ENCODE assay signal across 1 cellular context in the genomic region with DNA sequence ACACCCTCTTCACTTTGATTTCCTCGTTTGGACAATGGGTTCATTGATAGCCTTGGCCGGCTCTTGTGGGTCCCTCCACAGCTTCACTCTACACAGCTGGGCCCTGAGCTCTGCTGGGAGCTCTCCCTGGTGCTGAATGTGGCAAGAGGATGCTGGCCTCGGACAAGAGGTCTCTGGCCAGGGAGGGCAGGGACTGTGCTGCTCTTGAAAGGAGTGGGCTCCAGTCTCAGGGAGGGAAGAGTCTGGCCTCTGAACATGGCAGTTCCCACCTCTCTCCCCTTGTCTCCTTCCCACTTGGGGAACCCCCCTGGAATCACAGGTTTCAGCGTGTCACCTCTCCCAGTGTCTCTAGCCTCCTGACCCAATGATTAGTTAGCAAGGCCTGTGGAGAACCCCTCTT.
TF ChIP-seq lines count a peak whose summit lies in the region.

No MANE protein-coding gene starts in this region.

TF ChIP-seq in HepG2, 621 proteins besides CTCF, POLR2A, EP300 and RAD21 (continued from another document and continues in another):
- TF ChIP-seq, protein P1, sequence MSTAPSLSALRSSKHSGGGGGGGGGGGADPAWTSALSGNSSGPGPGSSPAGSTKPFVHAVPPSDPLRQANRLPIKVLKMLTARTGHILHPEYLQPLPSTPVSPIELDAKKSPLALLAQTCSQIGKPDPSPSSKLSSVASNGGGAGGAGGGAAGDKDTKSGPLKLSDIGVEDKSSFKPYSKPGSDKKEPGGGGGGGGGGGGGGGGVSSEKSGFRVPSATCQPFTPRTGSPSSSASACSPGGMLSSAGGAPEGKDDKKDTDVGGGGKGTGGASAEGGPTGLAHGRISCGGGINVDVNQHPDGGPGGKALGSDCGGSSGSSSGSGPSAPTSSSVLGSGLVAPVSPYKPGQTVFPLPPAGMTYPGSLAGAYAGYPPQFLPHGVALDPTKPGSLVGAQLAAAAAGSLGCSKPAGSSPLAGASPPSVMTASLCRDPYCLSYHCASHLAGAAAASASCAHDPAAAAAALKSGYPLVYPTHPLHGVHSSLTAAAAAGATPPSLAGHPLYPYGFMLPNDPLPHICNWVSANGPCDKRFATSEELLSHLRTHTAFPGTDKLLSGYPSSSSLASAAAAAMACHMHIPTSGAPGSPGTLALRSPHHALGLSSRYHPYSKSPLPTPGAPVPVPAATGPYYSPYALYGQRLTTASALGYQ (CRISPR knock-in tag; IDR thresholded peaks at IDR 0.05) = no peak
- no peak for TF ChIP-seq ZSCAN29 (CRISPR knock-in tag; conservative IDR thresholded peaks at IDR 0.05)
- TF ChIP-seq FOXA3 (CRISPR knock-in tag; IDR thresholded peaks at IDR 0.05) = peak; percentile 58
- no peak for TF ChIP-seq ZNF569 (CRISPR knock-in tag; IDR thresholded peaks at IDR 0.05; ENCODE audit: borderline replicate concordance)
- TF ChIP-seq ZNF614 (CRISPR knock-in tag; IDR thresholded peaks at IDR 0.05; ENCODE audit: borderline replicate concordance) = peak; percentile 83; the same call in 1 of the 2 replicates
- TF ChIP-seq ETV6 (CRISPR knock-in tag; conservative IDR thresholded peaks at IDR 0.05) = peak; percentile 96
- TF ChIP-seq, protein P2, sequence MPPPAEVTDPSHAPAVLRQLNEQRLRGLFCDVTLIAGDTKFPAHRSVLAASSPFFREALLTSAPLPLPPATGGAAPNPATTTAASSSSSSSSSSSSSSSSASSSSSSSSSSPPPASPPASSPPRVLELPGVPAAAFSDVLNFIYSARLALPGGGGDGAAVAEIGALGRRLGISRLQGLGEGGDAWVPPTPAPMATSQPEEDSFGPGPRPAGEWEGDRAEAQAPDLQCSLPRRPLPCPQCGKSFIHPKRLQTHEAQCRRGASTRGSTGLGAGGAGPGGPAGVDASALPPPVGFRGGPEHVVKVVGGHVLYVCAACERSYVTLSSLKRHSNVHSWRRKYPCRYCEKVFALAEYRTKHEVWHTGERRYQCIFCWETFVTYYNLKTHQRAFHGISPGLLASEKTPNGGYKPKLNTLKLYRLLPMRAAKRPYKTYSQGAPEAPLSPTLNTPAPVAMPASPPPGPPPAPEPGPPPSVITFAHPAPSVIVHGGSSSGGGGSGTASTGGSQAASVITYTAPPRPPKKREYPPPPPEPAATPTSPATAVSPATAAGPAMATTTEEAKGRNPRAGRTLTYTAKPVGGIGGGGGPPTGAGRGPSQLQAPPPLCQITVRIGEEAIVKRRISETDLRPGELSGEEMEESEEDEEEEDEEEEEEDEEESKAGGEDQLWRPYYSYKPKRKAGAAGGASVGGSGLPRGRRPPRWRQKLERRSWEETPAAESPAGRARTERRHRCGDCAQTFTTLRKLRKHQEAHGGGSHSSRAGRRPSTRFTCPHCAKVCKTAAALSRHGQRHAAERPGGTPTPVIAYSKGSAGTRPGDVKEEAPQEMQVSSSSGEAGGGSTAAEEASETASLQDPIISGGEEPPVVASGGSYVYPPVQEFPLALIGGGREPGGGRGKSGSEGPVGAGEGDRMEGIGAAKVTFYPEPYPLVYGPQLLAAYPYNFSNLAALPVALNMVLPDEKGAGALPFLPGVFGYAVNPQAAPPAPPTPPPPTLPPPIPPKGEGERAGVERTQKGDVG (CRISPR knock-in tag; IDR thresholded peaks at IDR 0.05; ENCODE audit: borderline replicate concordance) = no peak
- peak; percentile 99 for TF ChIP-seq TSC22D2 (CRISPR knock-in tag; IDR thresholded peaks at IDR 0.05; ENCODE audit: borderline replicate concordance)
- TF ChIP-seq EHMT2 (IDR thresholded peaks at IDR 0.05; ENCODE audit: borderline replicate concordance, low read depth, low read length) = peak; percentile 99
- TF ChIP-seq ZNF713 (CRISPR knock-in tag; IDR thresholded peaks at IDR 0.05) = no peak
- TF ChIP-seq TCF12 (IDR thresholded peaks at IDR 0.05) = no peak
- no peak for TF ChIP-seq TCF12 (CRISPR knock-in tag; IDR thresholded peaks at IDR 0.05)
- peak; percentile 89; the same call in 1 of the 2 replicates for TF ChIP-seq ZNF75D (CRISPR knock-in tag; IDR thresholded peaks at IDR 0.05; ENCODE audit: borderline replicate concordance)
- TF ChIP-seq SMYD3 (CRISPR knock-in tag; IDR thresholded peaks at IDR 0.05) = peak; percentile 62; the same call in 1 of the 2 replicates
- peak; percentile 76 for TF ChIP-seq RXRB (CRISPR knock-in tag; IDR thresholded peaks at IDR 0.05; ENCODE audit: borderline replicate concordance)
- TF ChIP-seq, protein P3, sequence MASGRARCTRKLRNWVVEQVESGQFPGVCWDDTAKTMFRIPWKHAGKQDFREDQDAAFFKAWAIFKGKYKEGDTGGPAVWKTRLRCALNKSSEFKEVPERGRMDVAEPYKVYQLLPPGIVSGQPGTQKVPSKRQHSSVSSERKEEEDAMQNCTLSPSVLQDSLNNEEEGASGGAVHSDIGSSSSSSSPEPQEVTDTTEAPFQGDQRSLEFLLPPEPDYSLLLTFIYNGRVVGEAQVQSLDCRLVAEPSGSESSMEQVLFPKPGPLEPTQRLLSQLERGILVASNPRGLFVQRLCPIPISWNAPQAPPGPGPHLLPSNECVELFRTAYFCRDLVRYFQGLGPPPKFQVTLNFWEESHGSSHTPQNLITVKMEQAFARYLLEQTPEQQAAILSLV (CRISPR knock-in tag; IDR thresholded peaks at IDR 0.05; ENCODE audit: borderline replicate concordance) = peak; percentile 54; the same call in 1 of the 2 replicates
- no peak for TF ChIP-seq SUZ12 (IDR thresholded peaks at IDR 0.05; ENCODE audit: low read depth, low read length)
- TF ChIP-seq CBFB (CRISPR knock-in tag; IDR thresholded peaks at IDR 0.05) = peak; percentile 49; the same call in 1 of the 2 replicates
- TF ChIP-seq MBNL3 (CRISPR knock-in tag; conservative IDR thresholded peaks at IDR 0.05) = no peak
- no peak for TF ChIP-seq ZNF746 (CRISPR knock-in tag; IDR thresholded peaks at IDR 0.05)
- TF ChIP-seq HOXD1 (CRISPR knock-in tag; IDR thresholded peaks at IDR 0.05) = 0 out of 2 replicates have a peak, but pooled peaks have one; percentile 35
- TF ChIP-seq ZFP41 (CRISPR knock-in tag; IDR thresholded peaks at IDR 0.05; ENCODE audit: borderline replicate concordance) = no peak
- TF ChIP-seq ZNF33A (CRISPR knock-in tag; IDR thresholded peaks at IDR 0.05; ENCODE audit: borderline replicate concordance) = no peak
- TF ChIP-seq ZNF205 (CRISPR knock-in tag; IDR thresholded peaks at IDR 0.05) = peak; percentile 93
- peak; percentile 91; the same call in 1 of the 2 replicates for TF ChIP-seq ZNF232 (CRISPR knock-in tag; IDR thresholded peaks at IDR 0.05; ENCODE audit: borderline replicate concordance)
- no peak for TF ChIP-seq TRIM24 (CRISPR knock-in tag; IDR thresholded peaks at IDR 0.05)
- no peak for TF ChIP-seq EED (CRISPR knock-in tag; IDR thresholded peaks at IDR 0.05)
- TF ChIP-seq ZNF17 (CRISPR knock-in tag; IDR thresholded peaks at IDR 0.05) = 0 out of 2 replicates have a peak, but pooled peaks have one; percentile 59
- TF ChIP-seq NFRKB (IDR thresholded peaks at IDR 0.05) = no peak
- peak; percentile 91 for TF ChIP-seq ZNF792 (CRISPR knock-in tag; IDR thresholded peaks at IDR 0.05)
- TF ChIP-seq NAIF1 (CRISPR knock-in tag; IDR thresholded peaks at IDR 0.05; ENCODE audit: borderline replicate concordance) = peak; percentile 65; the same call in 1 of the 2 replicates
- TF ChIP-seq IKZF4 (CRISPR knock-in tag; IDR thresholded peaks at IDR 0.05; ENCODE audit: borderline replicate concordance, low read depth, not compliant biosample characterization) = peak; percentile 85
- peak; percentile 38; the same call in 1 of the 2 replicates for TF ChIP-seq NCOR1 (IDR thresholded peaks at IDR 0.05; ENCODE audit: borderline replicate concordance, low read length)
- no peak for TF ChIP-seq ATF1 (CRISPR knock-in tag; IDR thresholded peaks at IDR 0.05)
- TF ChIP-seq ZNF777 (CRISPR knock-in tag; IDR thresholded peaks at IDR 0.05) = 0 out of 2 replicates have a peak, but pooled peaks have one; percentile 45
- peak; percentile 72; the same call in 1 of the 2 replicates for TF ChIP-seq ZNF709 (CRISPR knock-in tag; IDR thresholded peaks at IDR 0.05)
- TF ChIP-seq TOE1 (CRISPR knock-in tag; IDR thresholded peaks at IDR 0.05) = no peak
- TF ChIP-seq ZNF775 (CRISPR knock-in tag; IDR thresholded peaks at IDR 0.05; ENCODE audit: borderline replicate concordance) = no peak
- TF ChIP-seq ATM (IDR thresholded peaks at IDR 0.05; ENCODE audit: borderline replicate concordance) = no peak
- TF ChIP-seq, protein P4, sequence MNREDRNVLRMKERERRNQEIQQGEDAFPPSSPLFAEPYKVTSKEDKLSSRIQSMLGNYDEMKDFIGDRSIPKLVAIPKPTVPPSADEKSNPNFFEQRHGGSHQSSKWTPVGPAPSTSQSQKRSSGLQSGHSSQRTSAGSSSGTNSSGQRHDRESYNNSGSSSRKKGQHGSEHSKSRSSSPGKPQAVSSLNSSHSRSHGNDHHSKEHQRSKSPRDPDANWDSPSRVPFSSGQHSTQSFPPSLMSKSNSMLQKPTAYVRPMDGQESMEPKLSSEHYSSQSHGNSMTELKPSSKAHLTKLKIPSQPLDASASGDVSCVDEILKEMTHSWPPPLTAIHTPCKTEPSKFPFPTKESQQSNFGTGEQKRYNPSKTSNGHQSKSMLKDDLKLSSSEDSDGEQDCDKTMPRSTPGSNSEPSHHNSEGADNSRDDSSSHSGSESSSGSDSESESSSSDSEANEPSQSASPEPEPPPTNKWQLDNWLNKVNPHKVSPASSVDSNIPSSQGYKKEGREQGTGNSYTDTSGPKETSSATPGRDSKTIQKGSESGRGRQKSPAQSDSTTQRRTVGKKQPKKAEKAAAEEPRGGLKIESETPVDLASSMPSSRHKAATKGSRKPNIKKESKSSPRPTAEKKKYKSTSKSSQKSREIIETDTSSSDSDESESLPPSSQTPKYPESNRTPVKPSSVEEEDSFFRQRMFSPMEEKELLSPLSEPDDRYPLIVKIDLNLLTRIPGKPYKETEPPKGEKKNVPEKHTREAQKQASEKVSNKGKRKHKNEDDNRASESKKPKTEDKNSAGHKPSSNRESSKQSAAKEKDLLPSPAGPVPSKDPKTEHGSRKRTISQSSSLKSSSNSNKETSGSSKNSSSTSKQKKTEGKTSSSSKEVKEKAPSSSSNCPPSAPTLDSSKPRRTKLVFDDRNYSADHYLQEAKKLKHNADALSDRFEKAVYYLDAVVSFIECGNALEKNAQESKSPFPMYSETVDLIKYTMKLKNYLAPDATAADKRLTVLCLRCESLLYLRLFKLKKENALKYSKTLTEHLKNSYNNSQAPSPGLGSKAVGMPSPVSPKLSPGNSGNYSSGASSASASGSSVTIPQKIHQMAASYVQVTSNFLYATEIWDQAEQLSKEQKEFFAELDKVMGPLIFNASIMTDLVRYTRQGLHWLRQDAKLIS (CRISPR knock-in tag; IDR thresholded peaks at IDR 0.05) = peak; percentile 85; the same call in 1 of the 2 replicates
- TF ChIP-seq HDAC6 (IDR thresholded peaks at IDR 0.05; ENCODE audit: low read depth, low read length) = no peak
- TF ChIP-seq TP53 (CRISPR knock-in tag; conservative IDR thresholded peaks at IDR 0.05) = no peak; the same call in 1 of the 2 replicates
- TF ChIP-seq, protein P5, sequence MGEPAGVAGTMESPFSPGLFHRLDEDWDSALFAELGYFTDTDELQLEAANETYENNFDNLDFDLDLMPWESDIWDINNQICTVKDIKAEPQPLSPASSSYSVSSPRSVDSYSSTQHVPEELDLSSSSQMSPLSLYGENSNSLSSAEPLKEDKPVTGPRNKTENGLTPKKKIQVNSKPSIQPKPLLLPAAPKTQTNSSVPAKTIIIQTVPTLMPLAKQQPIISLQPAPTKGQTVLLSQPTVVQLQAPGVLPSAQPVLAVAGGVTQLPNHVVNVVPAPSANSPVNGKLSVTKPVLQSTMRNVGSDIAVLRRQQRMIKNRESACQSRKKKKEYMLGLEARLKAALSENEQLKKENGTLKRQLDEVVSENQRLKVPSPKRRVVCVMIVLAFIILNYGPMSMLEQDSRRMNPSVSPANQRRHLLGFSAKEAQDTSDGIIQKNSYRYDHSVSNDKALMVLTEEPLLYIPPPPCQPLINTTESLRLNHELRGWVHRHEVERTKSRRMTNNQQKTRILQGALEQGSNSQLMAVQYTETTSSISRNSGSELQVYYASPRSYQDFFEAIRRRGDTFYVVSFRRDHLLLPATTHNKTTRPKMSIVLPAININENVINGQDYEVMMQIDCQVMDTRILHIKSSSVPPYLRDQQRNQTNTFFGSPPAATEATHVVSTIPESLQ (CRISPR knock-in tag; conservative IDR thresholded peaks at IDR 0.05) = peak; percentile 93; the same call in 1 of the 2 replicates
- TF ChIP-seq SMARCC2 (IDR thresholded peaks at IDR 0.05) = no peak
- no peak for TF ChIP-seq ZNF143 (CRISPR knock-in tag; IDR thresholded peaks at IDR 0.05)
- peak; percentile 58 for TF ChIP-seq ZFY (CRISPR knock-in tag; IDR thresholded peaks at IDR 0.05)
- TF ChIP-seq ZNF121 (CRISPR knock-in tag; IDR thresholded peaks at IDR 0.05) = no peak; the same call in 1 of the 2 replicates
- peak; percentile 62; the same call in 1 of the 2 replicates for TF ChIP-seq ZFX (CRISPR knock-in tag; IDR thresholded peaks at IDR 0.05; ENCODE audit: low read depth)
- no peak for TF ChIP-seq ZNF782 (CRISPR knock-in tag; IDR thresholded peaks at IDR 0.05; ENCODE audit: borderline replicate concordance)
- TF ChIP-seq KDM6A (CRISPR knock-in tag; IDR thresholded peaks at IDR 0.05; ENCODE audit: low read depth) = no peak
- peak; percentile 60; the same call in 1 of the 2 replicates for TF ChIP-seq ZNF263 (CRISPR knock-in tag; IDR thresholded peaks at IDR 0.05)
- TF ChIP-seq ELF1 (CRISPR knock-in tag; IDR thresholded peaks at IDR 0.05) = peak; percentile 41; the same call in 1 of the 2 replicates
- TF ChIP-seq, protein P6, sequence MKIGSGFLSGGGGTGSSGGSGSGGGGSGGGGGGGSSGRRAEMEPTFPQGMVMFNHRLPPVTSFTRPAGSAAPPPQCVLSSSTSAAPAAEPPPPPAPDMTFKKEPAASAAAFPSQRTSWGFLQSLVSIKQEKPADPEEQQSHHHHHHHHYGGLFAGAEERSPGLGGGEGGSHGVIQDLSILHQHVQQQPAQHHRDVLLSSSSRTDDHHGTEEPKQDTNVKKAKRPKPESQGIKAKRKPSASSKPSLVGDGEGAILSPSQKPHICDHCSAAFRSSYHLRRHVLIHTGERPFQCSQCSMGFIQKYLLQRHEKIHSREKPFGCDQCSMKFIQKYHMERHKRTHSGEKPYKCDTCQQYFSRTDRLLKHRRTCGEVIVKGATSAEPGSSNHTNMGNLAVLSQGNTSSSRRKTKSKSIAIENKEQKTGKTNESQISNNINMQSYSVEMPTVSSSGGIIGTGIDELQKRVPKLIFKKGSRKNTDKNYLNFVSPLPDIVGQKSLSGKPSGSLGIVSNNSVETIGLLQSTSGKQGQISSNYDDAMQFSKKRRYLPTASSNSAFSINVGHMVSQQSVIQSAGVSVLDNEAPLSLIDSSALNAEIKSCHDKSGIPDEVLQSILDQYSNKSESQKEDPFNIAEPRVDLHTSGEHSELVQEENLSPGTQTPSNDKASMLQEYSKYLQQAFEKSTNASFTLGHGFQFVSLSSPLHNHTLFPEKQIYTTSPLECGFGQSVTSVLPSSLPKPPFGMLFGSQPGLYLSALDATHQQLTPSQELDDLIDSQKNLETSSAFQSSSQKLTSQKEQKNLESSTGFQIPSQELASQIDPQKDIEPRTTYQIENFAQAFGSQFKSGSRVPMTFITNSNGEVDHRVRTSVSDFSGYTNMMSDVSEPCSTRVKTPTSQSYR (CRISPR knock-in tag; IDR thresholded peaks at IDR 0.05; ENCODE audit: borderline replicate concordance) = peak; percentile 73; the same call in 1 of the 2 replicates
- peak; percentile 74 for TF ChIP-seq ZSCAN21 (CRISPR knock-in tag; IDR thresholded peaks at IDR 0.05; ENCODE audit: borderline replicate concordance)
